ENCODE assay signal across 8 cellular contexts in genomic region chr15:79184465-79184892, GRCh38.
A peak's percentile ranks its signal among the peaks of the same experiment; 100 is the strongest.
DNase-seq lines count a peak whose midpoint lies in the region; ATAC-seq, FAIRE-seq and TF ChIP-seq lines count a peak whose summit lies in the region.

No MANE protein-coding gene starts in this region.

- H3K4me3 Mint-ChIP-seq in T-helper 2 cell treated with Interferon-gamma antibody and Interleukin-4, amounts not matched to agents 5 μg/mL and 100 μg/mL, for 36 hours = no peak overlapping the region

- TF ChIP-seq CTCF in GM06990 (IDR thresholded peaks at IDR 0.05; ENCODE audit: insufficient read depth, low read length, poor library complexity, severe bottlenecking) = peak; percentile 94

- no peaks in the 10 kb centered on the region for H3K9me3 Mint-ChIP-seq in T-helper 2 cell treated with Interferon-gamma antibody and Interleukin-4, amounts not matched to agents 5 μg/mL and 100 μg/mL, for 36 hours

- H3K36me3 ChIP-seq in GM06990 (ENCODE audit: control insufficient read depth, insufficient read depth, low read length) = no peaks in the 10 kb centered on the region
- H3K36me3 ChIP-seq in small intestine (ENCODE audit: control insufficient read depth in 2 of 2, insufficient read depth in 2 of 2, low read length in 2 of 2) = no peaks in the 10 kb centered on the region

- H3K4me3 ChIP-seq in GM06990 (replicated peaks; ENCODE audit: low read depth, low read length) (no peak overlapping the region), small intestine (ENCODE audit: low read depth in 1 of 2, low read length in 2 of 2) (no peak overlapping the region)

- no peak for FAIRE-seq in small intestine (lab: Jason Lieb, UNC)

- no peak overlapping the region for H3K27ac ChIP-seq in small intestine (ENCODE audit: low read depth in 1 of 2, low read length in 1 of 2)

- H3K27me3 ChIP-seq in GM06990 (replicated peaks; ENCODE audit: control insufficient read depth, insufficient read depth, low read length) = no peaks in the 10 kb centered on the region; the same call in 1 of the 2 replicates
- H3K27me3 ChIP-seq in small intestine (ENCODE audit: control insufficient read depth in 2 of 2, insufficient read depth in 2 of 2, low read length in 2 of 2) = no peaks in the 10 kb centered on the region

- no peaks in the 10 kb centered on the region for H3K36me3 Mint-ChIP-seq in T-helper 2 cell treated with Interferon-gamma antibody and Interleukin-4, amounts not matched to agents 5 μg/mL and 100 μg/mL, for 36 hours (ENCODE audit: low read depth)

- no peaks in the 10 kb centered on the region for H3K4me1 Mint-ChIP-seq in T-helper 2 cell treated with Interferon-gamma antibody and Interleukin-4, amounts not matched to agents 5 μg/mL and 100 μg/mL, for 36 hours (ENCODE audit: low read depth)

- 4 to 6% (median 5%) methylated on average over 4 of the region's 4 CpGs for WGBS in small intestine, 3 donors

- H3K27ac Mint-ChIP-seq in T-helper 2 cell treated with Interferon-gamma antibody and Interleukin-4, amounts not matched to agents 5 μg/mL and 100 μg/mL, for 36 hours = no peak overlapping the region

- ATAC-seq in HG02852 (IDR thresholded peaks at IDR 0.05; ENCODE audit: unreplicated experiment) (no peak), HG02759 (IDR thresholded peaks at IDR 0.05; ENCODE audit: unreplicated experiment) (no peak)

- peaks cover 3% of the 10 kb centered on the region for H3K27me3 Mint-ChIP-seq in T-helper 2 cell treated with Interferon-gamma antibody and Interleukin-4, amounts not matched to agents 5 μg/mL and 100 μg/mL, for 36 hours (ENCODE audit: low read depth)

- DNase-seq in GM06990 (ENCODE audit: extremely low read depth, insufficient read length) (no peak), NAMALWA (ENCODE audit: low spot score) (peak; percentile 81), astrocyte of the hippocampus (ENCODE audit: low read depth, low spot score) (peak; percentile 80), hippocampal formation (lab: John Stamatoyannopoulos, UW) (peak; percentile 46 to 54), small intestine (peak; percentile 56)
- DNase-seq in T-helper 2 cell treated with Interferon-gamma antibody and Interleukin-4, amounts not matched to agents 5 μg/mL and 100 μg/mL, for 36 hours (ENCODE audit: low spot score) = peak; percentile 34

- no peaks in the 10 kb centered on the region for H3K4me1 ChIP-seq in small intestine (ENCODE audit: control insufficient read depth in 2 of 2, insufficient read depth in 1 of 2, low read depth in 1 of 2, low read length in 1 of 2)

- no peaks in the 10 kb centered on the region for H3K9me3 ChIP-seq in small intestine (ENCODE audit: control insufficient read depth, low read depth)
